Comparison of ENCODE assay signal across 10 cellular contexts in the genomic region with DNA sequence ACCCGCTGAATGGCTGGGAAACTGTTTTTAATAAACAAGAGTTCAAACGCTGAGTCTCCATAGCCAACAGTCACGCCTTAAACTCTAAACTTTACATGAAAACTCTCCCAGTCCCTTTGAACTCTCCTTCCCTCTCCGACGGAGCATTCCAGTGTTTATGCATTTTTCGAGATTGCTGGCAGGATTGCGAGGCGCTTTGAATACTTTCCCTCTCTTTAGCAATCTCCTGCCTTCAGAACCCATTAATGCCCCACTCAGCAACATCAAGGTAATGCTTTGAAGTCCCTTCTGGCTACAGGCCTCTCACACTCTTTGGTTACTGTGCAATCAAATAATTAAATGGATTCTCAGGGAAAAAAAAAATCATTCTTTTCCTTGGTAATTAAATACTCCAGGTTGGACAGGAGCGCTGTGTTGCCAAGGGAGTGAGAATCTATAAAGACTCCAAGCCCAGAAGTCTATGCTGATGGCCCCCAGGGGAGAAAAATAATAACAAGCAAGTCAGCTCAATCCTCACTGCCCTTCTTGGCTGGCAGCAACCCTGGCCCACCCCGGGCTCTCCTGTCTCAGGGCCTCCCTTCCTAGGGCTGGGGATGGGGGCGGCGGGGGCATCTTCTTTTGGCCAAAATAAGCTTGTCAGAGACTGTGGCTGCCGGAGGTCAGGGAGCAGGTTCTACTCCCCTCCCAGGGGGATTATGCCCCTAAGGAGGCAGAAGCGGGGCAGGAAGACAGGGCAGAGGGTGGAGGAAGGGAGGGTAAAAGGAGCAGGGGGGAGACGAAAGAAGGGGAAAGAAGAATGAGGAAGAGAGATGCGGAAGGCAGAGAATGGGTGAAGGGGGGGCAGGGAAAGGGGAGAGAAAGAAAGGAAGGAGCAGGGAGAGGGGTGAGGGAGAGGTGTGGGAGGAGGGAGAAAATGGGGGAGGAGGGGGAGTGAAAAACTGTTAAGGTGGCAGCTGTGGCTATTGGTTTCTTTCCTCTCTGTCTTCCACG. TPM values are rescaled to one million over a fixed set of nuclear protein-coding genes. Genes with fewer than 3 reads are reported as not detected.
DNase-seq lines count a peak whose midpoint lies in the region; ATAC-seq and TF ChIP-seq lines count a peak whose summit lies in the region.
"Had no signal": no experiment of that assay in that cellular context is flagged by ENCODE, and none has a peak within 500 bp of the region (broad histone marks: within the 10 kb centered on the region; RNA-seq: fewer than 3 reads in every experiment).

No MANE protein-coding gene starts in this region.

- ATAC-seq in GM21723 (IDR thresholded peaks at IDR 0.05; ENCODE audit: unreplicated experiment) = no peak

- H3K27me3 ChIP-seq in transverse colon = no peaks in the 10 kb centered on the region

- TF ChIP-seq EP300 in transverse colon (IDR thresholded peaks at IDR 0.05; ENCODE audit: low read depth) = no peak

- no peak overlapping the region for H3K4me3 ChIP-seq in transverse colon

- in situ Hi-C loops in transverse colon (cut with MboI; ENCODE audit: low pct_ligation_motif_present in 1 of 4, low pct_unique_long_range_greater_than_20kb in 1 of 4, low sequenced_read_pairs in 3 of 4) = no loop called here

- intact Hi-C loops in transverse colon (cut with DNase I; ENCODE audit: low total_unique reads) = no loop called here

- peak overlapping the region in 3 of 4 donors; percentile 0 to 33 (median 2) for H3K27ac ChIP-seq in transverse colon

- DNase-seq in NCI-H146 (lab: John Stamatoyannopoulos, UW) (peak; percentile 25), NCI-H146 treated with DMSO at 0.1 percent for 48 hours (lab: John Stamatoyannopoulos, UW; ENCODE audit: unreplicated experiment) (no peak), SW480 (ENCODE audit: low spot score) (peak; percentile 99), iris pigment epithelial cell (ENCODE audit: low read depth) (peak; percentile 38), transverse colon (no peak), RPMI8226 (no peak)
- no peak for DNase-seq in stimulated activated CD4-positive, alpha-beta T cell treated with anti-CD3 and anti-CD28 coated beads, Interleukin-2, amount 100 ng/mL, for 24 hours
- DNase-seq: NK-92 treated with Interleukin-12 subunit alpha and Interleukin-12 subunit beta, amount 100 ng/mL, for 24 hours; stimulated activated CD4-positive, alpha-beta T cell treated with anti-CD3 and anti-CD28 coated beads, Interleukin-4, amount 100 ng/mL, for 1 hour had no signal

- WGBS in transverse colon (ENCODE audit: low coverage in 1 of 2), 2 donors = 28 to 39% methylated on average over 12 to 16 of the region's 17 CpGs

- H3K4me1 ChIP-seq in transverse colon = peaks cover 5 to 15% (median 11%) of the 10 kb centered on the region in 4 donors

- no peak for TF ChIP-seq CTCF in transverse colon (IDR thresholded peaks at IDR 0.05)

- H3K36me3 ChIP-seq in transverse colon = no peaks in the 10 kb centered on the region

- H3K9me3 ChIP-seq in transverse colon = no peaks in the 10 kb centered on the region

- TF ChIP-seq POLR2A in transverse colon (IDR thresholded peaks at IDR 0.05) = no peak

RNA-seq across cellular contexts. Expression of a gene that starts 45.2 kb away (rescaled TPM):
- total RNA-seq in transverse colon = 10 to 100 TPM; 17.6 to 87.6 (median 23.8) TPM

Comparison
In these comparisons a context has a peak if more than half of its experiments do, and no peak if none do; other contexts are left out.
1. DNase-seq: peak in NCI-H146 (single experiment), SW480 (single experiment) and iris pigment epithelial cell (single experiment); none in NCI-H146 treated with DMSO at 0.1 percent for 48 hours (single experiment), transverse colon (single experiment), RPMI8226 (single experiment) and stimulated activated CD4-positive, alpha-beta T cell treated with anti-CD3 and anti-CD28 coated beads, Interleukin-2, amount 100 ng/mL, for 24 hours (0 of 2).